ENCODE assay signal across 23 cellular contexts in the genomic region with DNA sequence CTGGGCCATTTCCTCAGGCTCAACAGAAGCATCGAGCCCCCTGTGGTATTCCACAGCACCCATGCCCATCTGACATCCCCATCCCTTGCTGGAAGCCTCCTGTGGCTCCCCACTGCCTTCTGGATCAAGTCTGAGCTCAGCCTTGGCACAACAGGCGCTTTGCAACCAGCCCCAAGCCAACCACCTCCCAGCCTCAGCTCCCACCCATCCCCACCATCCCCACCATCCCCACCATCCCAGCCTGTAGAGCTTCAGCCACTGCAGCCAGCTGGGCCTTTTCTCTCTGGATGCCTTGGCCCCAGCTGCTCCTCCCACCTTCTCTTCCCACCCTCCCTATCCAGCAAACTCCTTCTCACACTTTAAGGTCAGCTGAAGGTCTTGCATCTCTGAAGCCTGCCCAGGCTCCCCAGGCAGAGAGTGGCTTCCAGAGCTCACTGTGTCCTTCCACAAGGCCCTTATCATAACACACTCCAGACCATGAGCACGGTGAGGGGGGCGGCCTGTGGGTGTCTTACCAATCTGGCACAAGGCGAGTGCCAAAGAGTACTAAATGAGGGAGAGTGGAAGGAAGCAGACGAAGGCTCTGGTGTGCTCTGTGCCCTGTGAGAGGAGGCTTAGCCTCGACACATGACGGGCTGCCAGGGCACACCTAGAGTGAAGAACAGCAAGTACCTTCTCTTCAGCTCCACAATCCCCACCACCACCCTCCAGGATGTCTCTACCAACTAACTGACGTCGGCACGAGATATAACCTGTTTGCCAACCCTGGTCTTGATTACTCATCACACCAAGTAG. TPM values are rescaled to one million over a fixed set of nuclear protein-coding genes. Genes with fewer than 3 reads are reported as not detected.
DNase-seq lines count a peak whose midpoint lies in the region; ATAC-seq and TF ChIP-seq lines count a peak whose summit lies in the region.
"Had no signal": no experiment of that assay in that cellular context is flagged by ENCODE, and none has a peak within 500 bp of the region (broad histone marks: within the 10 kb centered on the region; RNA-seq: fewer than 3 reads in every experiment).

No MANE protein-coding gene starts in this region.

- peaks cover 18% of the 10 kb centered on the region for H3K36me3 Mint-ChIP-seq in activated CD8-positive, alpha-beta T cell treated with anti-CD3 and anti-CD28 coated beads, Interleukin-2, amount 10 ng/mL, durations not matched to agents 7 days and 5 days (ENCODE audit: low read depth)
- peaks cover 19% of the 10 kb centered on the region for H3K36me3 Mint-ChIP-seq in activated CD8-positive, alpha-beta T cell treated with anti-CD3 and anti-CD28 coated beads for 36 hours (ENCODE audit: low read depth)
- H3K36me3 Mint-ChIP-seq in mesothelial cell of epicardium: peaks cover 2% of the 10 kb centered on the region
- H3K36me3 Mint-ChIP-seq in activated T-helper 2 cell treated with anti-CD3 and anti-CD28 coated beads, Interferon-gamma antibody, Interleukin-2, Interleukin-4, amounts not matched to agents 10 μg/mL and 5 μg/mL and 100 μg/mL, durations not matched to agents 14 hours and 24 hours and 36 hours (ENCODE audit: low read depth): peaks cover 24% of the 10 kb centered on the region

- peak overlapping the region; percentile 60 for H3K27ac Mint-ChIP-seq in activated CD8-positive, alpha-beta T cell treated with anti-CD3 and anti-CD28 coated beads, Interleukin-2, amount 10 ng/mL, durations not matched to agents 7 days and 5 days
- H3K27ac Mint-ChIP-seq in activated CD8-positive, alpha-beta T cell treated with anti-CD3 and anti-CD28 coated beads for 36 hours: no peak overlapping the region
- peak overlapping the region; percentile 50 for H3K27ac Mint-ChIP-seq in mesothelial cell of epicardium
- no peak overlapping the region for H3K27ac Mint-ChIP-seq in activated T-helper 2 cell treated with anti-CD3 and anti-CD28 coated beads, Interferon-gamma antibody, Interleukin-2, Interleukin-4, amounts not matched to agents 10 μg/mL and 5 μg/mL and 100 μg/mL, durations not matched to agents 14 hours and 24 hours and 36 hours
- H3K27ac Mint-ChIP-seq: activated CD4-positive, alpha-beta T cell treated with anti-CD3 and anti-CD28 coated beads, Interleukin-2, amount 10 ng/mL, durations not matched to agents 24 days and 14 days; activated naive CD4-positive, alpha-beta T cell treated with anti-CD3 and anti-CD28 coated beads for 36 hours; B cell; immature natural killer cell had no signal

- no peaks in the 10 kb centered on the region for H3K9me3 ChIP-seq in gastroesophageal sphincter
- no peaks in the 10 kb centered on the region for H3K9me3 ChIP-seq in upper lobe of left lung
- H3K9me3 ChIP-seq: transverse colon had no signal

- H3K36me3 ChIP-seq in gastroesophageal sphincter (peaks cover 0 to 88% of the 10 kb centered on the region in 2 donors), upper lobe of left lung (peaks cover 0 to 73% (median 39%) of the 10 kb centered on the region in 4 donors)

- H3K27me3 Mint-ChIP-seq in activated CD8-positive, alpha-beta T cell treated with anti-CD3 and anti-CD28 coated beads, Interleukin-2, amount 10 ng/mL, durations not matched to agents 7 days and 5 days (ENCODE audit: low read depth): no peaks in the 10 kb centered on the region
- no peaks in the 10 kb centered on the region for H3K27me3 Mint-ChIP-seq in activated CD8-positive, alpha-beta T cell treated with anti-CD3 and anti-CD28 coated beads for 36 hours
- no peaks in the 10 kb centered on the region for H3K27me3 Mint-ChIP-seq in mesothelial cell of epicardium (ENCODE audit: low read depth)
- H3K27me3 Mint-ChIP-seq in activated T-helper 2 cell treated with anti-CD3 and anti-CD28 coated beads, Interferon-gamma antibody, Interleukin-2, Interleukin-4, amounts not matched to agents 10 μg/mL and 5 μg/mL and 100 μg/mL, durations not matched to agents 14 hours and 24 hours and 36 hours (ENCODE audit: low read depth): no peaks in the 10 kb centered on the region
- H3K27me3 Mint-ChIP-seq: activated CD4-positive, alpha-beta T cell treated with anti-CD3 and anti-CD28 coated beads, Interleukin-2, amount 10 ng/mL, durations not matched to agents 24 days and 14 days; B cell had no signal

- H3K4me1 Mint-ChIP-seq in activated CD8-positive, alpha-beta T cell treated with anti-CD3 and anti-CD28 coated beads, Interleukin-2, amount 10 ng/mL, durations not matched to agents 7 days and 5 days (ENCODE audit: low read depth): peaks cover 10% of the 10 kb centered on the region
- no peaks in the 10 kb centered on the region for H3K4me1 Mint-ChIP-seq in activated CD8-positive, alpha-beta T cell treated with anti-CD3 and anti-CD28 coated beads for 36 hours (ENCODE audit: low read depth)
- H3K4me1 Mint-ChIP-seq in mesothelial cell of epicardium: peaks cover 8% of the 10 kb centered on the region
- no peaks in the 10 kb centered on the region for H3K4me1 Mint-ChIP-seq in activated T-helper 2 cell treated with anti-CD3 and anti-CD28 coated beads, Interferon-gamma antibody, Interleukin-2, Interleukin-4, amounts not matched to agents 10 μg/mL and 5 μg/mL and 100 μg/mL, durations not matched to agents 14 hours and 24 hours and 36 hours (ENCODE audit: low read depth)
- H3K4me1 Mint-ChIP-seq: B cell had no signal

- TF ChIP-seq POLR2A in gastroesophageal sphincter (IDR thresholded peaks at IDR 0.05) (no peak), upper lobe of left lung (IDR thresholded peaks at IDR 0.05) (no peak)

- no peak overlapping the region for H3K4me3 Mint-ChIP-seq in activated CD8-positive, alpha-beta T cell treated with anti-CD3 and anti-CD28 coated beads, Interleukin-2, amount 10 ng/mL, durations not matched to agents 7 days and 5 days
- H3K4me3 Mint-ChIP-seq in activated CD8-positive, alpha-beta T cell treated with anti-CD3 and anti-CD28 coated beads for 36 hours: no peak overlapping the region
- no peak overlapping the region for H3K4me3 Mint-ChIP-seq in mesothelial cell of epicardium
- H3K4me3 Mint-ChIP-seq in activated T-helper 2 cell treated with anti-CD3 and anti-CD28 coated beads, Interferon-gamma antibody, Interleukin-2, Interleukin-4, amounts not matched to agents 10 μg/mL and 5 μg/mL and 100 μg/mL, durations not matched to agents 14 hours and 24 hours and 36 hours (ENCODE audit: low read depth): no peak overlapping the region
- H3K4me3 Mint-ChIP-seq: activated CD4-positive, alpha-beta T cell treated with anti-CD3 and anti-CD28 coated beads, Interleukin-2, amount 10 ng/mL, durations not matched to agents 24 days and 14 days; activated naive CD4-positive, alpha-beta T cell treated with anti-CD3 and anti-CD28 coated beads for 36 hours; B cell; immature natural killer cell had no signal

- WGBS in gastroesophageal sphincter (ENCODE audit: low coverage in 1 of 2), 2 donors: 42 to 57% methylated on average over 6 to 8 of the region's 11 CpGs
- WGBS in upper lobe of left lung, 2 donors: 84 to 96% methylated on average over 5 to 11 of the region's 11 CpGs

- POLR2A ChIA-PET in activated CD8-positive, alpha-beta T cell treated with anti-CD3 and anti-CD28 coated beads, Interleukin-2, amount 10 ng/mL, durations not matched to agents 7 days and 5 days (lab: Charles Lee): interaction anchor here (1.6 kb wide), 1 partner anchor 143 kb away, joined by 3 read pairs; the partner anchor contains the start of gene RNF44
- POLR2A ChIA-PET in activated CD8-positive, alpha-beta T cell treated with anti-CD3 and anti-CD28 coated beads for 36 hours (lab: Charles Lee): interaction anchor here (0.6 kb wide), 1 partner anchor 156 kb away, joined by 3 read pairs; no protein-coding TSS in a partner anchor

- no peak for ATAC-seq in activated CD8-positive, alpha-beta T cell treated with anti-CD3 and anti-CD28 coated beads, Interleukin-2, amount 10 ng/mL, durations not matched to agents 7 days and 5 days
- no peak for ATAC-seq in activated CD8-positive, alpha-beta T cell treated with anti-CD3 and anti-CD28 coated beads for 36 hours
- ATAC-seq in gastroesophageal sphincter (peak; percentile 16), upper lobe of left lung (ENCODE audit: low FRiP score in 2 of 2) (peak; percentile 12 to 34)
- ATAC-seq: PC-3 had no signal

- TF ChIP-seq CTCF in activated CD8-positive, alpha-beta T cell treated with anti-CD3 and anti-CD28 coated beads for 36 hours (IDR thresholded peaks at IDR 0.05): no peak
- TF ChIP-seq CTCF in gastroesophageal sphincter (IDR thresholded peaks at IDR 0.05) (no peak), mesothelial cell of epicardium (IDR thresholded peaks at IDR 0.05; ENCODE audit: unreplicated experiment) (no peak), upper lobe of left lung (IDR thresholded peaks at IDR 0.05) (no peak)

- TF ChIP-seq EP300 in gastroesophageal sphincter (IDR thresholded peaks at IDR 0.05): no peak
- TF ChIP-seq EP300 in upper lobe of left lung (IDR thresholded peaks at IDR 0.05): no peak

- peak overlapping the region in 3 of 4 donors; percentile 50 to 57 (median 54) for H3K27ac ChIP-seq in gastroesophageal sphincter
- peak overlapping the region in 1 of 4 donors; percentile 11 for H3K27ac ChIP-seq in upper lobe of left lung
- H3K27ac ChIP-seq: transverse colon had no signal

- no peak for DNase-seq in activated CD8-positive, alpha-beta T cell treated with anti-CD3 and anti-CD28 coated beads, Interleukin-2, amount 10 ng/mL, durations not matched to agents 7 days and 5 days
- no peak for DNase-seq in activated CD8-positive, alpha-beta T cell treated with anti-CD3 and anti-CD28 coated beads for 36 hours
- DNase-seq in mesothelial cell of epicardium (ENCODE audit: low spot score in 2 of 2, unreplicated experiment in 2 of 2): no peak
- DNase-seq in upper lobe of left lung: no peak
- DNase-seq in glomerular visceral epithelial cell (ENCODE audit: extremely low spot score): no peak
- no peak for DNase-seq in activated T-helper 2 cell treated with anti-CD3 and anti-CD28 coated beads, Interferon-gamma antibody, Interleukin-2, Interleukin-4, amounts not matched to agents 10 μg/mL and 5 μg/mL and 100 μg/mL, durations not matched to agents 14 hours and 24 hours and 36 hours (ENCODE audit: low spot score)
- no peak for DNase-seq in activated CD4-positive, CD25-positive, alpha-beta regulatory T cell treated with anti-CD3 and anti-CD28 coated beads, Interleukin-2, amount 50 U/mL, for 72 hours
- DNase-seq: activated CD4-positive, alpha-beta T cell treated with anti-CD3 and anti-CD28 coated beads, Interleukin-2, amount 10 ng/mL, durations not matched to agents 24 days and 14 days; activated naive CD4-positive, alpha-beta T cell treated with anti-CD3 and anti-CD28 coated beads for 36 hours; anterior cingulate cortex; effector memory CD4-positive, alpha-beta T cell; immature natural killer cell; NCI-H1930; PC-3; stimulated activated CD4-positive, alpha-beta T cell treated with anti-CD3 and anti-CD28 coated beads, Interleukin-1b, Interleukin-23, amount 100 ng/mL, for 48 hours; stimulated activated naive CD4-positive, alpha-beta T cell; T-helper 1 cell; transverse colon had no signal

- H3K4me1 ChIP-seq in gastroesophageal sphincter (peaks cover 0 to 40% (median 8%) of the 10 kb centered on the region in 3 donors), upper lobe of left lung (peaks cover 0 to 5% (median 1%) of the 10 kb centered on the region in 4 donors)

- CTCF ChIA-PET in activated CD8-positive, alpha-beta T cell treated with anti-CD3 and anti-CD28 coated beads, Interleukin-2, amount 10 ng/mL, durations not matched to agents 7 days and 5 days (lab: Charles Lee): no interaction called here
- CTCF ChIA-PET in activated CD8-positive, alpha-beta T cell treated with anti-CD3 and anti-CD28 coated beads for 36 hours (lab: Charles Lee): no interaction called here

- intact Hi-C loops in activated CD8-positive, alpha-beta T cell treated with anti-CD3 and anti-CD28 coated beads for 36 hours (cut with micrococcal nuclease): no loop called here
- intact Hi-C loops in activated T-helper 2 cell treated with anti-CD3 and anti-CD28 coated beads, Interferon-gamma antibody, Interleukin-2, Interleukin-4, amounts not matched to agents 10 μg/mL and 5 μg/mL and 100 μg/mL, durations not matched to agents 14 hours and 24 hours and 36 hours (cut with micrococcal nuclease): no loop called here

- no peaks in the 10 kb centered on the region for H3K9me3 Mint-ChIP-seq in activated CD8-positive, alpha-beta T cell treated with anti-CD3 and anti-CD28 coated beads, Interleukin-2, amount 10 ng/mL, durations not matched to agents 7 days and 5 days (ENCODE audit: insufficient read depth)
- no peaks in the 10 kb centered on the region for H3K9me3 Mint-ChIP-seq in activated CD8-positive, alpha-beta T cell treated with anti-CD3 and anti-CD28 coated beads for 36 hours
- H3K9me3 Mint-ChIP-seq in mesothelial cell of epicardium: no peaks in the 10 kb centered on the region
- H3K9me3 Mint-ChIP-seq in activated T-helper 2 cell treated with anti-CD3 and anti-CD28 coated beads, Interferon-gamma antibody, Interleukin-2, Interleukin-4, amounts not matched to agents 10 μg/mL and 5 μg/mL and 100 μg/mL, durations not matched to agents 14 hours and 24 hours and 36 hours: no peaks in the 10 kb centered on the region
- H3K9me3 Mint-ChIP-seq: activated CD4-positive, alpha-beta T cell treated with anti-CD3 and anti-CD28 coated beads, Interleukin-2, amount 10 ng/mL, durations not matched to agents 24 days and 14 days; activated naive CD4-positive, alpha-beta T cell treated with anti-CD3 and anti-CD28 coated beads for 36 hours; immature natural killer cell had no signal

- H3K27me3 ChIP-seq in gastroesophageal sphincter (no peaks in the 10 kb centered on the region), upper lobe of left lung (no peaks in the 10 kb centered on the region)
- H3K27me3 ChIP-seq: transverse colon had no signal

- H3K4me3 ChIP-seq in gastroesophageal sphincter (no peak overlapping the region), upper lobe of left lung (no peak overlapping the region)
- H3K4me3 ChIP-seq: lung, transverse colon had no signal

RNA-seq across cellular contexts. Expression of gene HIGD2A, which starts 6.5 kb away (rescaled TPM):
- 100 to 1,000 TPM; 129 to 142 TPM for total RNA-seq in activated CD8-positive, alpha-beta T cell treated with anti-CD3 and anti-CD28 coated beads, Interleukin-2, amount 10 ng/mL, durations not matched to agents 7 days and 5 days
- total RNA-seq in activated CD8-positive, alpha-beta T cell treated with anti-CD3 and anti-CD28 coated beads for 36 hours: 100 to 1,000 TPM; 118 to 120 TPM
- total RNA-seq in gastroesophageal sphincter: 100 to 1,000 TPM in 3 of 4 donors, 10 to 100 TPM in 1; 87.1 to 190 (median 157) TPM
- 81.4 to 82.5 TPM (median 81.9 TPM) in 3 replicates for total RNA-seq in mesothelial cell of epicardium
- 100 to 1,000 TPM in 3 of 6 donors, 10 to 100 TPM in 3; 46.5 to 108 (median 93.6) TPM for total RNA-seq in upper lobe of left lung
- 102 and 105 TPM in 2 replicates for total RNA-seq in activated T-helper 2 cell treated with anti-CD3 and anti-CD28 coated beads, Interferon-gamma antibody, Interleukin-2, Interleukin-4, amounts not matched to agents 10 μg/mL and 5 μg/mL and 100 μg/mL, durations not matched to agents 14 hours and 24 hours and 36 hours

RNA-seq across cellular contexts. Expression of gene NOP16, which starts 6.7 kb away (rescaled TPM):
- total RNA-seq in activated CD8-positive, alpha-beta T cell treated with anti-CD3 and anti-CD28 coated beads, Interleukin-2, amount 10 ng/mL, durations not matched to agents 7 days and 5 days: 10 to 100 TPM; 44.5 to 46.3 TPM
- 10 to 100 TPM; 71.8 to 75.1 TPM for total RNA-seq in activated CD8-positive, alpha-beta T cell treated with anti-CD3 and anti-CD28 coated beads for 36 hours
- 10 to 100 TPM in 3 of 4 donors, 1 to 10 TPM in 1; 9.1 to 22.3 (median 14.3) TPM for total RNA-seq in gastroesophageal sphincter
- 23.4 to 27.7 TPM (median 26.2 TPM) in 3 replicates for total RNA-seq in mesothelial cell of epicardium
- total RNA-seq in upper lobe of left lung: 10 to 100 TPM in 4 of 6 donors, 1 to 10 TPM in 2; 3.1 to 25.4 (median 12.1) TPM
- 79.6 and 84.0 TPM in 2 replicates for total RNA-seq in activated T-helper 2 cell treated with anti-CD3 and anti-CD28 coated beads, Interferon-gamma antibody, Interleukin-2, Interleukin-4, amounts not matched to agents 10 μg/mL and 5 μg/mL and 100 μg/mL, durations not matched to agents 14 hours and 24 hours and 36 hours

RNA-seq across cellular contexts. Expression of gene CLTB, which starts 21.3 kb away (rescaled TPM):
- total RNA-seq in activated CD8-positive, alpha-beta T cell treated with anti-CD3 and anti-CD28 coated beads, Interleukin-2, amount 10 ng/mL, durations not matched to agents 7 days and 5 days: 10 to 100 TPM; 65.4 to 67.7 TPM
- 10 to 100 TPM; 48.2 to 48.6 TPM for total RNA-seq in activated CD8-positive, alpha-beta T cell treated with anti-CD3 and anti-CD28 coated beads for 36 hours
- total RNA-seq in gastroesophageal sphincter (100 to 1,000 TPM; 222 to 285 (median 240) TPM), mesothelial cell of epicardium (43.3 to 46.8 TPM (median 44.1 TPM) in 3 replicates), upper lobe of left lung (100 to 1,000 TPM in 4 of 6 donors, 10 to 100 TPM in 2; 54.5 to 187 (median 109) TPM)
- total RNA-seq in activated T-helper 2 cell treated with anti-CD3 and anti-CD28 coated beads, Interferon-gamma antibody, Interleukin-2, Interleukin-4, amounts not matched to agents 10 μg/mL and 5 μg/mL and 100 μg/mL, durations not matched to agents 14 hours and 24 hours and 36 hours: 47.9 and 57.9 TPM in 2 replicates

RNA-seq across cellular contexts. Expression of gene ARL10, which starts 29.8 kb away (rescaled TPM):
- total RNA-seq in activated CD8-positive, alpha-beta T cell treated with anti-CD3 and anti-CD28 coated beads, Interleukin-2, amount 10 ng/mL, durations not matched to agents 7 days and 5 days: 10 to 100 TPM in 1 of 2 experiments, 1 to 10 TPM in 1; 8.6 to 11.0 TPM
- 10 to 100 TPM; 15.6 to 17.0 TPM for total RNA-seq in activated CD8-positive, alpha-beta T cell treated with anti-CD3 and anti-CD28 coated beads for 36 hours
- 10 to 100 TPM in 3 of 4 donors, 1 to 10 TPM in 1; 4.4 to 23.3 (median 10.8) TPM for total RNA-seq in gastroesophageal sphincter
- total RNA-seq in mesothelial cell of epicardium: 39.4 to 46.0 TPM (median 42.8 TPM) in 3 replicates
- 1 to 10 TPM; 2.7 to 7.8 (median 4.1) TPM for total RNA-seq in upper lobe of left lung
- total RNA-seq in activated T-helper 2 cell treated with anti-CD3 and anti-CD28 coated beads, Interferon-gamma antibody, Interleukin-2, Interleukin-4, amounts not matched to agents 10 μg/mL and 5 μg/mL and 100 μg/mL, durations not matched to agents 14 hours and 24 hours and 36 hours: 22.3 TPM in 2 replicates
- total RNA-seq: A172, HT-29 had no signal

RNA-seq across cellular contexts. Expression of gene KIAA1191, which starts 33.5 kb away (rescaled TPM):
- total RNA-seq in activated CD8-positive, alpha-beta T cell treated with anti-CD3 and anti-CD28 coated beads, Interleukin-2, amount 10 ng/mL, durations not matched to agents 7 days and 5 days: 10 to 100 TPM; 51.0 to 55.7 TPM
- total RNA-seq in activated CD8-positive, alpha-beta T cell treated with anti-CD3 and anti-CD28 coated beads for 36 hours: 10 to 100 TPM; 39.4 to 40.8 TPM
- total RNA-seq in gastroesophageal sphincter: 100 to 1,000 TPM; 130 to 157 (median 140) TPM
- 91.3 to 94.5 TPM (median 91.8 TPM) in 3 replicates for total RNA-seq in mesothelial cell of epicardium
- 100 to 1,000 TPM in 2 of 6 donors, 10 to 100 TPM in 4; 53.4 to 109 (median 90.0) TPM for total RNA-seq in upper lobe of left lung
- 55.5 and 61.3 TPM in 2 replicates for total RNA-seq in activated T-helper 2 cell treated with anti-CD3 and anti-CD28 coated beads, Interferon-gamma antibody, Interleukin-2, Interleukin-4, amounts not matched to agents 10 μg/mL and 5 μg/mL and 100 μg/mL, durations not matched to agents 14 hours and 24 hours and 36 hours

Comparison
In these comparisons a context has a peak if more than half of its experiments do, and no peak if none do; other contexts are left out.
1. H3K27ac Mint-ChIP-seq: peak in activated CD8-positive, alpha-beta T cell treated with anti-CD3 and anti-CD28 coated beads, Interleukin-2, amount 10 ng/mL, durations not matched to agents 7 days and 5 days (single experiment) and mesothelial cell of epicardium (single experiment); none in activated CD8-positive, alpha-beta T cell treated with anti-CD3 and anti-CD28 coated beads for 36 hours (single experiment) and activated T-helper 2 cell treated with anti-CD3 and anti-CD28 coated beads, Interferon-gamma antibody, Interleukin-2, Interleukin-4, amounts not matched to agents 10 μg/mL and 5 μg/mL and 100 μg/mL, durations not matched to agents 14 hours and 24 hours and 36 hours (single experiment).
2. ATAC-seq: peak in gastroesophageal sphincter (single experiment) and upper lobe of left lung (2 of 2); none in activated CD8-positive, alpha-beta T cell treated with anti-CD3 and anti-CD28 coated beads, Interleukin-2, amount 10 ng/mL, durations not matched to agents 7 days and 5 days (single experiment) and activated CD8-positive, alpha-beta T cell treated with anti-CD3 and anti-CD28 coated beads for 36 hours (single experiment).